In the genomic region with DNA sequence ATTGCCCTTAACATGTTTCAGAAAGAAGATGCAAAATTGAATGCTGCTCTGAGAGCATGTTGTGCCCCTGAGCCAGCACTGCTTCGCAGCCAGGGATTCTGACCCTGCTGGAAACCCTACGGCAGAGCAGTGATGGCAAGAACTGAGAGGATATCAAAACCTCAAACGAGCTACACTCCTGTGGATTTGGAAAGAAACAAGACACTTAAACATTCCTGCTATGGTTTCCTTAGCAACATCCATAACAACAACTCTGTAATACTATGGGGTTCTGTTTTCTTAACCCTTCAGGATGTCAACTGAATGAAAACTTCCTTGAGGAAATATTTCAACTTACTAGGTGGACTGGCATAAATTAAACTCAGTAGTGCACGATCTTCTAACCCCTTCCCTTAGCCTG, we compare ENCODE assay signal across 10 cellular contexts.
DNase-seq lines count a peak whose midpoint lies in the region; ATAC-seq, FAIRE-seq and TF ChIP-seq lines count a peak whose summit lies in the region.
"Had no signal": no experiment of that assay in that cellular context is flagged by ENCODE, and none has a peak within 500 bp of the region (broad histone marks: within the 10 kb centered on the region; RNA-seq: fewer than 3 reads in every experiment).

No MANE protein-coding gene starts in this region.

- no peaks in the 10 kb centered on the region for H3F3A ChIP-seq in neural cell (ENCODE audit: insufficient read depth, low read length, poor library complexity, severe bottlenecking)

- H3K4me2 ChIP-seq in neural cell (ENCODE audit: low read length) = no peak overlapping the region

- H2AFZ ChIP-seq in neural cell (ENCODE audit: low read depth, low read length) = no peak overlapping the region

- H3K9me3 ChIP-seq in neural cell (ENCODE audit: low read length) = no peaks in the 10 kb centered on the region

- no peak for FAIRE-seq in RCC 7860 (lab: Jason Lieb, UNC)

- DNase-seq in EH (ENCODE audit: low read depth) (peak; percentile 85), RCC 7860 (ENCODE audit: low spot score) (peak; percentile 7), epithelial cell of esophagus (ENCODE audit: low read depth) (peak; percentile 57), left colon (no peak), C1 segment of cervical spinal cord (lab: John Stamatoyannopoulos, UW) (no peak), retina (no peak), NCI-H2029 (lab: John Stamatoyannopoulos, UW) (no peak)
- DNase-seq: activated gamma-delta T cell treated with Interleukin-2 at 50 U/mL for 16 hours, DMS79 treated with DMSO at 0.1 percent for 48 hours had no signal

- TF ChIP-seq RAD21 in neural cell (conservative IDR thresholded peaks at IDR 0.05) = no peak

- H3K79me2 ChIP-seq in neural cell (replicated peaks; ENCODE audit: insufficient read depth, low read length) = no peaks in the 10 kb centered on the region

- no peaks in the 10 kb centered on the region for H3K36me3 ChIP-seq in neural cell (ENCODE audit: insufficient read depth, low read length)

- no peak for ATAC-seq in left colon

- no peaks in the 10 kb centered on the region for H3K9me2 ChIP-seq in neural cell (ENCODE audit: insufficient read depth, low read length)

- no peak for TF ChIP-seq EP300 in neural cell (conservative IDR thresholded peaks at IDR 0.05; ENCODE audit: poor library complexity, severe bottlenecking)

- no peak overlapping the region for H3K27ac ChIP-seq in neural cell (ENCODE audit: low read length)

- TF ChIP-seq CTCF in epithelial cell of esophagus (IDR thresholded peaks at IDR 0.05; ENCODE audit: insufficient read depth, low read depth, low read length, missing control alignments) (no peak), neural cell (IDR thresholded peaks at IDR 0.05; ENCODE audit: poor library complexity, severe bottlenecking) (no peak)

- intact Hi-C loops in left colon (cut with DNase I, micrococcal nuclease) = no loop called here

- no peaks in the 10 kb centered on the region for H3K27me3 ChIP-seq in neural cell (ENCODE audit: insufficient read depth, low read depth, low read length)

- no peak overlapping the region for H3K9ac ChIP-seq in neural cell (ENCODE audit: low read length)

- no peaks in the 10 kb centered on the region for H4K20me1 ChIP-seq in neural cell (ENCODE audit: insufficient read depth)

- no peak overlapping the region for H3K4me3 ChIP-seq in epithelial cell of esophagus (ENCODE audit: low read length)
- no peak overlapping the region for H3K4me3 ChIP-seq in neural cell (ENCODE audit: low read length)

TF ChIP-seq in neural cell, 6 proteins besides CTCF, POLR2A, EP300 and RAD21:
- peak; percentile 56 for TF ChIP-seq POLR2AphosphoS5 (IDR thresholded peaks at IDR 0.05)
- no peak for TF ChIP-seq MXI1 (conservative IDR thresholded peaks at IDR 0.05; ENCODE audit: poor library complexity, severe bottlenecking)
- TF ChIP-seq EZH2 (IDR thresholded peaks at IDR 0.05; ENCODE audit: borderline replicate concordance, insufficient read depth, low read length, poor library complexity, severe bottlenecking) = no peak
- TF ChIP-seq SMC3 (conservative IDR thresholded peaks at IDR 0.05; ENCODE audit: poor library complexity) = no peak
- no peak for TF ChIP-seq TAF1 (IDR thresholded peaks at IDR 0.05; ENCODE audit: low read depth)
- TF ChIP-seq, protein P1, sequence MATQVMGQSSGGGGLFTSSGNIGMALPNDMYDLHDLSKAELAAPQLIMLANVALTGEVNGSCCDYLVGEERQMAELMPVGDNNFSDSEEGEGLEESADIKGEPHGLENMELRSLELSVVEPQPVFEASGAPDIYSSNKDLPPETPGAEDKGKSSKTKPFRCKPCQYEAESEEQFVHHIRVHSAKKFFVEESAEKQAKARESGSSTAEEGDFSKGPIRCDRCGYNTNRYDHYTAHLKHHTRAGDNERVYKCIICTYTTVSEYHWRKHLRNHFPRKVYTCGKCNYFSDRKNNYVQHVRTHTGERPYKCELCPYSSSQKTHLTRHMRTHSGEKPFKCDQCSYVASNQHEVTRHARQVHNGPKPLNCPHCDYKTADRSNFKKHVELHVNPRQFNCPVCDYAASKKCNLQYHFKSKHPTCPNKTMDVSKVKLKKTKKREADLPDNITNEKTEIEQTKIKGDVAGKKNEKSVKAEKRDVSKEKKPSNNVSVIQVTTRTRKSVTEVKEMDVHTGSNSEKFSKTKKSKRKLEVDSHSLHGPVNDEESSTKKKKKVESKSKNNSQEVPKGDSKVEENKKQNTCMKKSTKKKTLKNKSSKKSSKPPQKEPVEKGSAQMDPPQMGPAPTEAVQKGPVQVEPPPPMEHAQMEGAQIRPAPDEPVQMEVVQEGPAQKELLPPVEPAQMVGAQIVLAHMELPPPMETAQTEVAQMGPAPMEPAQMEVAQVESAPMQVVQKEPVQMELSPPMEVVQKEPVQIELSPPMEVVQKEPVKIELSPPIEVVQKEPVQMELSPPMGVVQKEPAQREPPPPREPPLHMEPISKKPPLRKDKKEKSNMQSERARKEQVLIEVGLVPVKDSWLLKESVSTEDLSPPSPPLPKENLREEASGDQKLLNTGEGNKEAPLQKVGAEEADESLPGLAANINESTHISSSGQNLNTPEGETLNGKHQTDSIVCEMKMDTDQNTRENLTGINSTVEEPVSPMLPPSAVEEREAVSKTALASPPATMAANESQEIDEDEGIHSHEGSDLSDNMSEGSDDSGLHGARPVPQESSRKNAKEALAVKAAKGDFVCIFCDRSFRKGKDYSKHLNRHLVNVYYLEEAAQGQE (IDR thresholded peaks at IDR 0.05; ENCODE audit: borderline replicate concordance) = peak; percentile 51

Comparison
In these comparisons a context has a peak if more than half of its experiments do, and no peak if none do; other contexts are left out.
1. DNase-seq: peak in EH (single experiment), RCC 7860 (single experiment) and epithelial cell of esophagus (single experiment); none in left colon (0 of 2), C1 segment of cervical spinal cord (0 of 14), retina (single experiment) and NCI-H2029 (single experiment).